In genomic region chr6:45630801-45631200, GRCh38 we compare ENCODE assay signal across 28 cellular contexts.
DNase-seq lines count a peak whose midpoint lies in the region; ATAC-seq and TF ChIP-seq lines count a peak whose summit lies in the region.
"Had no signal": no experiment of that assay in that cellular context is flagged by ENCODE, and none has a peak within 500 bp of the region (broad histone marks: within the 10 kb centered on the region; RNA-seq: fewer than 3 reads in every experiment).

No MANE protein-coding gene starts in this region.

- no peak for DNase-seq in AG04450 (ENCODE audit: low read depth, low spot score)
- DNase-seq in EH (ENCODE audit: low read depth), result peak; percentile 73
- DNase-seq in PC-3, result peak; percentile 26
- peak in 1 of 2 donors; percentile 34 for DNase-seq in fibroblast of lung (ENCODE audit: low read depth in 2 of 2)
- DNase-seq in glutamatergic neuron, result no peak
- DNase-seq: activated CD4-positive, alpha-beta T cell treated with anti-CD3 and anti-CD28 coated beads for 48 hours; activated CD8-positive, alpha-beta memory T cell treated with anti-CD3 and anti-CD28 coated beads for 24 hours; activated effector memory CD4-positive, alpha-beta T cell treated with Interleukin-2 at 50 U/mL for 16 hours; activated T-cell treated with anti-CD3 and anti-CD28 coated beads for 4 hours; anterior cingulate cortex; GDM1; head of caudate nucleus; left lung; NCI-H2171 treated with DMSO at 0.1 percent for 48 hours; T-cell; testis; WERI-Rb-1 had no signal

- H3K27ac Mint-ChIP-seq in glutamatergic neuron (ENCODE audit: unreplicated experiment), result no peak overlapping the region
- H3K27ac Mint-ChIP-seq: activated naive CD8-positive, alpha-beta T cell; neural progenitor cell; stimulated activated naive CD8-positive, alpha-beta T cell treated with anti-CD3 and anti-CD28 coated beads, Interleukin-15, Interleukin-2, amounts not matched to agents 100 ng/mL and 50 ng/mL, for 24 hours; T-cell had no signal

- H3K4me2 ChIP-seq in PC-3 (ENCODE audit: low read length) (no peak overlapping the region), fibroblast of lung (ENCODE audit: extremely low read depth, insufficient read depth, low read length) (peak overlapping the region; percentile 21)
- H3K4me2 ChIP-seq: A549; BLaER1 treated with 17β-estradiol and CSF1 and Interleukin-3, amounts not matched to agents 10 nM and 100 nM; neural progenitor cell; smooth muscle cell had no signal

- H4K20me1 ChIP-seq in PC-3 (ENCODE audit: low read length), result no peaks in the 10 kb centered on the region
- H4K20me1 ChIP-seq in fibroblast of lung (ENCODE audit: control insufficient read depth, extremely low read depth, insufficient read depth, low read length), result no peaks in the 10 kb centered on the region
- H4K20me1 ChIP-seq: BLaER1 treated with 17β-estradiol and CSF1 and Interleukin-3, amounts not matched to agents 10 nM and 100 nM had no signal

- H3K4me1 ChIP-seq in PC-3 (ENCODE audit: insufficient read depth, low read length), result peaks cover 24% of the 10 kb centered on the region
- peaks cover 14% of the 10 kb centered on the region for H3K4me1 ChIP-seq in fibroblast of lung (ENCODE audit: control insufficient read depth, extremely low read depth, insufficient read depth, low read length)
- H3K4me1 ChIP-seq: A549; BLaER1 treated with 17β-estradiol and CSF1 and Interleukin-3, amounts not matched to agents 10 nM and 100 nM; left lung; neural progenitor cell; right atrium auricular region; testis had no signal

- POLR2A ChIA-PET in AG04450 (lab: Yijun Ruan, JAX) (interaction anchor here (0.6 to 1.2 kb wide), 2 partner anchors 25 to 52 kb away, joined by 3 to 4 read pairs; no protein-coding TSS in a partner anchor), PC-3 (lab: Charles Lee; ENCODE audit: unreplicated experiment) (interaction anchor here (0.6 kb wide), 1 partner anchor 835 kb away, joined by 4 read pairs; no protein-coding TSS in a partner anchor)

- no TSS peak for BruUV-seq in PC-3 (replicated peaks; lab: Mats Ljungman, UMichigan)

- no peaks in the 10 kb centered on the region for H3K9me2 ChIP-seq in PC-3 (replicated peaks; ENCODE audit: low read length)

- H3K27me3 ChIP-seq in AG04450 (ENCODE audit: control insufficient read depth, insufficient read depth, low read length) (no peaks in the 10 kb centered on the region), PC-3 (ENCODE audit: low read length) (no peaks in the 10 kb centered on the region), fibroblast of lung (ENCODE audit: control insufficient read depth, insufficient read depth, low read length) (no peaks in the 10 kb centered on the region)
- H3K27me3 ChIP-seq: BLaER1 treated with 17β-estradiol and CSF1 and Interleukin-3, amounts not matched to agents 10 nM and 100 nM; left lung; neural progenitor cell; right atrium auricular region; testis had no signal

- H3K27me3 Mint-ChIP-seq in glutamatergic neuron (ENCODE audit: unreplicated experiment), result peaks cover 3% of the 10 kb centered on the region
- H3K27me3 Mint-ChIP-seq: activated naive CD8-positive, alpha-beta T cell; stimulated activated naive CD8-positive, alpha-beta T cell treated with anti-CD3 and anti-CD28 coated beads, Interleukin-15, Interleukin-2, amounts not matched to agents 100 ng/mL and 50 ng/mL, for 24 hours; T-cell had no signal

- no peaks in the 10 kb centered on the region for H3K4me1 Mint-ChIP-seq in glutamatergic neuron (ENCODE audit: low read depth, unreplicated experiment)

- intact Hi-C loops in PC-3 (cut with micrococcal nuclease), result no loop called here

- no peak overlapping the region for H3K4me3 ChIP-seq in AG04450 (ENCODE audit: low read depth, low read length)
- H3K4me3 ChIP-seq in PC-3 (ENCODE audit: low read length), result no peak overlapping the region
- no peak overlapping the region for H3K4me3 ChIP-seq in fibroblast of lung (replicated peaks in 1 of 4; ENCODE audit: control extremely low read depth in 1 of 4, insufficient read depth in 1 of 4, low read depth in 3 of 4, low read length in 4 of 4)
- H3K4me3 ChIP-seq: A549; BLaER1 treated with 17β-estradiol and CSF1 and Interleukin-3, amounts not matched to agents 10 nM and 100 nM; left lung; neural progenitor cell; right atrium auricular region; smooth muscle cell; testis had no signal

- H3K9ac ChIP-seq in PC-3 (ENCODE audit: low read length) (no peak overlapping the region), fibroblast of lung (ENCODE audit: insufficient read depth, low read length) (no peak overlapping the region)
- H3K9ac ChIP-seq: BLaER1 treated with 17β-estradiol and CSF1 and Interleukin-3, amounts not matched to agents 10 nM and 100 nM; neural progenitor cell had no signal

- H3K9me3 ChIP-seq in AG04450 (ENCODE audit: control insufficient read depth, insufficient read depth, low read length) (no peaks in the 10 kb centered on the region), PC-3 (ENCODE audit: low read length) (no peaks in the 10 kb centered on the region), fibroblast of lung (ENCODE audit: control insufficient read depth, insufficient read depth, low read depth, low read length) (no peaks in the 10 kb centered on the region)
- H3K9me3 ChIP-seq: A549; BLaER1 treated with 17β-estradiol and CSF1 and Interleukin-3, amounts not matched to agents 10 nM and 100 nM; left lung; right atrium auricular region; testis had no signal

- no peak overlapping the region for H3K4me3 Mint-ChIP-seq in glutamatergic neuron (ENCODE audit: unreplicated experiment)
- H3K4me3 Mint-ChIP-seq: activated naive CD8-positive, alpha-beta T cell; neural progenitor cell; stimulated activated naive CD8-positive, alpha-beta T cell treated with anti-CD3 and anti-CD28 coated beads, Interleukin-15, Interleukin-2, amounts not matched to agents 100 ng/mL and 50 ng/mL, for 24 hours; T-cell had no signal

- H3K79me2 ChIP-seq in PC-3 (ENCODE audit: low read length) (no peaks in the 10 kb centered on the region), fibroblast of lung (ENCODE audit: control insufficient read depth, insufficient read depth, low read length) (no peaks in the 10 kb centered on the region)

- H3F3A ChIP-seq in PC-3 (ENCODE audit: low read length, unreplicated experiment), result no peaks in the 10 kb centered on the region

- H3K9me3 Mint-ChIP-seq in glutamatergic neuron (ENCODE audit: unreplicated experiment), result no peaks in the 10 kb centered on the region
- H3K9me3 Mint-ChIP-seq: neural progenitor cell; stimulated activated naive CD8-positive, alpha-beta T cell treated with anti-CD3 and anti-CD28 coated beads, Interleukin-15, Interleukin-2, amounts not matched to agents 100 ng/mL and 50 ng/mL, for 24 hours; T-cell had no signal

- CTCF ChIA-PET in AG04450 (lab: Charles Lee), result interaction anchor here (0.6 to 1.1 kb wide), 2 partner anchors 84 to 140 kb away, joined by 3 to 5 read pairs; no protein-coding TSS in a partner anchor
- CTCF ChIA-PET in PC-3 (lab: Charles Lee), result no interaction called here

- H3K27ac ChIP-seq in AG04450 (ENCODE audit: low read depth, low read length), result peak overlapping the region; percentile 35
- H3K27ac ChIP-seq in PC-3 (ENCODE audit: low read length), result peak overlapping the region; percentile 22
- no peak overlapping the region for H3K27ac ChIP-seq in fibroblast of lung (ENCODE audit: insufficient read depth, low read length)
- H3K27ac ChIP-seq: A549; BLaER1 treated with 17β-estradiol and CSF1 and Interleukin-3, amounts not matched to agents 10 nM and 100 nM; HL-60; left lung; neural progenitor cell; right atrium auricular region; testis; WERI-Rb-1 had no signal

- no peak overlapping the region for H2AFZ ChIP-seq in PC-3 (ENCODE audit: low read length)
- no peak overlapping the region for H2AFZ ChIP-seq in fibroblast of lung (ENCODE audit: low read length)
- H2AFZ ChIP-seq: neural progenitor cell had no signal

- no peaks in the 10 kb centered on the region for H3K36me3 Mint-ChIP-seq in glutamatergic neuron (ENCODE audit: unreplicated experiment)
- H3K36me3 Mint-ChIP-seq: neural progenitor cell, T-cell had no signal

- ATAC-seq in PC-3 (peak; percentile 35), HG03097 (IDR thresholded peaks at IDR 0.05; ENCODE audit: low FRiP score, unreplicated experiment) (no peak), HG03045 (IDR thresholded peaks at IDR 0.05; ENCODE audit: unreplicated experiment) (no peak), GM18502 (IDR thresholded peaks at IDR 0.05; ENCODE audit: poor library complexity, unreplicated experiment) (no peak)
- ATAC-seq: A549, left lung, T-cell had no signal

- TF ChIP-seq CTCF in AG04450 (IDR thresholded peaks at IDR 0.05; ENCODE audit: low read depth, low read length), result no peak
- TF ChIP-seq CTCF in PC-3 (conservative IDR thresholded peaks at IDR 0.05; ENCODE audit: low read depth, low read length), result no peak
- no peak for TF ChIP-seq CTCF in fibroblast of lung (conservative IDR thresholded peaks at IDR 0.05 in 1 of 2, IDR thresholded peaks at IDR 0.05 in 1 of 2; ENCODE audit: low read depth in 1 of 2, low read length in 2 of 2)
- TF ChIP-seq CTCF in glutamatergic neuron (IDR thresholded peaks at IDR 0.05; ENCODE audit: partially characterized antibody, unreplicated experiment), result no peak

- H3K36me3 ChIP-seq in PC-3 (ENCODE audit: low read depth, low read length) (no peaks in the 10 kb centered on the region), fibroblast of lung (ENCODE audit: control insufficient read depth, insufficient read depth, low read length) (no peaks in the 10 kb centered on the region)
- H3K36me3 ChIP-seq: BLaER1 treated with 17β-estradiol and CSF1 and Interleukin-3, amounts not matched to agents 10 nM and 100 nM; left lung; neural progenitor cell; right atrium auricular region; WERI-Rb-1 had no signal

Comparison
In these comparisons a context has a peak if more than half of its experiments do, and no peak if none do; other contexts are left out.
1. DNase-seq: peak in EH (single experiment) and PC-3 (single experiment); none in AG04450 (single experiment) and glutamatergic neuron (single experiment).